In genomic region chr5:68216737-68217231, GRCh38 we compare ENCODE assay signal across 8 cellular contexts. TPM values are rescaled to one million over a fixed set of nuclear protein-coding genes. Genes with fewer than 3 reads are reported as not detected.
A peak's percentile ranks its signal among the peaks of the same experiment; 100 is the strongest.
DNase-seq lines count a peak whose midpoint lies in the region; ATAC-seq and TF ChIP-seq lines count a peak whose summit lies in the region.

No MANE protein-coding gene starts in this region.

- no peaks in the 10 kb centered on the region for H3K9me2 ChIP-seq in hepatocyte (replicated peaks; ENCODE audit: insufficient read depth)

- peak overlapping the region; percentile 84 to 90 (median 86) for H3K9ac ChIP-seq in skeletal muscle tissue (ENCODE audit: low read depth in 1 of 3, low read length in 3 of 3)

- peaks cover 62% of the 10 kb centered on the region for H3K79me2 ChIP-seq in hepatocyte

- CTCF ChIA-PET in activated CD4-positive, alpha-beta memory T cell treated with anti-CD3 and anti-CD28 coated beads for 36 hours (lab: Charles Lee) = interaction anchor here (0.5 to 5.3 kb wide), 6 partner anchors 35 to 1202 kb away, joined by 3 to 22 read pairs (median 4); no protein-coding TSS in a partner anchor

- H3K27me3 Mint-ChIP-seq in stimulated activated naive CD8-positive, alpha-beta T cell treated with anti-CD3 and anti-CD28 coated beads, Interleukin-15, Interleukin-2, amounts not matched to agents 100 ng/mL and 50 ng/mL, for 24 hours = no peaks in the 10 kb centered on the region
- no peaks in the 10 kb centered on the region for H3K27me3 Mint-ChIP-seq in activated CD4-positive, alpha-beta memory T cell treated with anti-CD3 and anti-CD28 coated beads for 36 hours

- H3K36me3 ChIP-seq in hepatocyte (replicated peaks; ENCODE audit: insufficient read depth, low read depth) (no peaks in the 10 kb centered on the region), skeletal muscle tissue (ENCODE audit: control insufficient read depth in 3 of 3, insufficient read depth in 3 of 3, low read length in 3 of 3) (peaks cover 0 to 4% (median 2%) of the 10 kb centered on the region in 3 donors)

- peaks cover 7% of the 10 kb centered on the region for H3K9me3 Mint-ChIP-seq in stimulated activated naive CD8-positive, alpha-beta T cell treated with anti-CD3 and anti-CD28 coated beads, Interleukin-15, Interleukin-2, amounts not matched to agents 100 ng/mL and 50 ng/mL, for 24 hours
- H3K9me3 Mint-ChIP-seq in activated CD4-positive, alpha-beta memory T cell treated with anti-CD3 and anti-CD28 coated beads for 36 hours = peaks cover 5% of the 10 kb centered on the region

- no peaks in the 10 kb centered on the region for H3K9me3 ChIP-seq in hepatocyte (ENCODE audit: low read depth)
- H3K9me3 ChIP-seq in skeletal muscle tissue (ENCODE audit: control insufficient read depth in 3 of 3, low read length in 3 of 3) = no peaks in the 10 kb centered on the region

- peak overlapping the region; percentile 87 for H3K27ac Mint-ChIP-seq in stimulated activated naive CD8-positive, alpha-beta T cell treated with anti-CD3 and anti-CD28 coated beads, Interleukin-15, Interleukin-2, amounts not matched to agents 100 ng/mL and 50 ng/mL, for 24 hours
- peak overlapping the region; percentile 75 for H3K27ac Mint-ChIP-seq in activated CD4-positive, alpha-beta memory T cell treated with anti-CD3 and anti-CD28 coated beads for 36 hours

- H3K4me3 ChIP-seq in hepatocyte (peak overlapping the region; percentile 97), skeletal muscle tissue (ENCODE audit: low read length in 3 of 3) (peak overlapping the region; percentile 84 to 99 (median 91))

- H3K4me3 Mint-ChIP-seq in stimulated activated naive CD8-positive, alpha-beta T cell treated with anti-CD3 and anti-CD28 coated beads, Interleukin-15, Interleukin-2, amounts not matched to agents 100 ng/mL and 50 ng/mL, for 24 hours = peak overlapping the region; percentile 92
- peak overlapping the region; percentile 91 for H3K4me3 Mint-ChIP-seq in activated CD4-positive, alpha-beta memory T cell treated with anti-CD3 and anti-CD28 coated beads for 36 hours

- H3K4me1 ChIP-seq in hepatocyte (ENCODE audit: insufficient read depth) = peaks cover 28% of the 10 kb centered on the region
- peaks cover 11 to 23% (median 12%) of the 10 kb centered on the region in 3 donors for H3K4me1 ChIP-seq in skeletal muscle tissue (ENCODE audit: control insufficient read depth in 3 of 3, insufficient read depth in 3 of 3, low read length in 3 of 3)

- no peak for TF ChIP-seq CTCF in hepatocyte (IDR thresholded peaks at IDR 0.05; ENCODE audit: poor library complexity)

- no peak for ATAC-seq in stimulated activated naive CD8-positive, alpha-beta T cell treated with anti-CD3 and anti-CD28 coated beads, Interleukin-15, Interleukin-2, amounts not matched to agents 100 U/mL and 50 U/mL, for 24 hours
- peak; percentile 4 for ATAC-seq in HG03045 (IDR thresholded peaks at IDR 0.05; ENCODE audit: unreplicated experiment)

- H3K4me2 ChIP-seq in hepatocyte = peak overlapping the region; percentile 87

- H2AFZ ChIP-seq in hepatocyte = peak overlapping the region; percentile 43

- POLR2A ChIA-PET in activated CD4-positive, alpha-beta memory T cell treated with anti-CD3 and anti-CD28 coated beads for 36 hours (lab: Charles Lee) = interaction anchor here (0.8 to 3.7 kb wide), 11 partner anchors 11 to 1116 kb away, joined by 3 to 35 read pairs (median 5); partner anchors contain the start of gene CCDC125

- peaks cover 52% of the 10 kb centered on the region for H3K4me1 Mint-ChIP-seq in stimulated activated naive CD8-positive, alpha-beta T cell treated with anti-CD3 and anti-CD28 coated beads, Interleukin-15, Interleukin-2, amounts not matched to agents 100 ng/mL and 50 ng/mL, for 24 hours (ENCODE audit: low read depth)
- H3K4me1 Mint-ChIP-seq in activated CD4-positive, alpha-beta memory T cell treated with anti-CD3 and anti-CD28 coated beads for 36 hours (ENCODE audit: low read depth) = peaks cover 47% of the 10 kb centered on the region

- peaks cover 52% of the 10 kb centered on the region for H4K20me1 ChIP-seq in hepatocyte (ENCODE audit: insufficient read depth, poor library complexity, severe bottlenecking)

- intact Hi-C loops in activated CD4-positive, alpha-beta memory T cell treated with anti-CD3 and anti-CD28 coated beads for 36 hours (cut with micrococcal nuclease) = loop anchor here (1.0 to 5.0 kb wide), 3 partner anchors 8 to 1214 kb away; no protein-coding TSS in a partner anchor

- H3K27me3 ChIP-seq in hepatocyte = no peaks in the 10 kb centered on the region
- no peaks in the 10 kb centered on the region for H3K27me3 ChIP-seq in skeletal muscle tissue (ENCODE audit: control insufficient read depth in 3 of 3, insufficient read depth in 3 of 3, low read length in 3 of 3)

- WGBS in hepatocyte (ENCODE audit: low lambda C conversion rate, missing lambda C conversion rate) = under 1% methylated on average over 10 of the region's 10 CpGs

- peaks cover 20% of the 10 kb centered on the region for H3K36me3 Mint-ChIP-seq in stimulated activated naive CD8-positive, alpha-beta T cell treated with anti-CD3 and anti-CD28 coated beads, Interleukin-15, Interleukin-2, amounts not matched to agents 100 ng/mL and 50 ng/mL, for 24 hours (ENCODE audit: low read depth)
- H3K36me3 Mint-ChIP-seq in activated CD4-positive, alpha-beta memory T cell treated with anti-CD3 and anti-CD28 coated beads for 36 hours = peaks cover 5% of the 10 kb centered on the region

- no peak for DNase-seq in stimulated activated naive CD8-positive, alpha-beta T cell treated with anti-CD3 and anti-CD28 coated beads, Interleukin-15, Interleukin-2, amounts not matched to agents 100 U/mL and 50 U/mL, for 24 hours
- DNase-seq in activated CD4-positive, alpha-beta memory T cell treated with anti-CD3 and anti-CD28 coated beads for 36 hours = no peak
- DNase-seq in hepatocyte (ENCODE audit: low spot score) = no peak
- DNase-seq in cerebellum (ENCODE audit: low spot score) = no peak
- no peak for DNase-seq in stimulated activated CD4-positive, alpha-beta T cell treated with anti-CD3 and anti-CD28 coated beads, Interleukin-4, amount 100 ng/mL, for 24 hours

- H3K27ac ChIP-seq in hepatocyte (peak overlapping the region; percentile 95), skeletal muscle tissue (ENCODE audit: low read depth, low read length) (peak overlapping the region; percentile 97)

RNA-seq across cellular contexts. Expression of gene PIK3R1, which starts 1.2 kb away (rescaled TPM):
- 10 to 100 TPM; 35.3 to 40.9 TPM for total RNA-seq in activated CD4-positive, alpha-beta memory T cell treated with anti-CD3 and anti-CD28 coated beads for 36 hours
- total RNA-seq in hepatocyte (86.3 and 109 TPM in 2 replicates), skeletal muscle tissue (33.4 TPM), cerebellum (88.2 TPM)
- polyA plus RNA-seq in hepatocyte = 36.4 and 38.9 TPM in 2 replicates
